Comparison of ENCODE assay signal across 8 cellular contexts in genomic region chr5:177478711-177479646, GRCh38. TPM values are rescaled to one million over a fixed set of nuclear protein-coding genes. Genes with fewer than 3 reads are reported as not detected.
DNase-seq lines count a peak whose midpoint lies in the region; ATAC-seq, FAIRE-seq and TF ChIP-seq lines count a peak whose summit lies in the region.

No MANE protein-coding gene starts in this region.

- H3K27me3 ChIP-seq in small intestine (ENCODE audit: control insufficient read depth in 2 of 2, insufficient read depth in 2 of 2, low read length in 2 of 2): no peaks in the 10 kb centered on the region
- no peaks in the 10 kb centered on the region for H3K27me3 ChIP-seq in SJCRH30

- intact Hi-C loops in activated T-helper 1 cell treated with anti-CD3 and anti-CD28 coated beads, Interleukin-12 subunit alpha, Interleukin-12 subunit beta, Interleukin-2, Interleukin-4 antibody, amounts not matched to agents 30 ng/mL and 10 ng/mL and 1 ng/mL, durations not matched to agents 14 hours and 24 hours and 36 hours (cut with micrococcal nuclease): loop anchor here (2.0 kb wide), 1 partner anchor 18 kb away; the partner anchor contains the start of gene PDLIM7
- intact Hi-C loops in left ventricle myocardium superior (cut with micrococcal nuclease): no loop called here

- H3K4me3 Mint-ChIP-seq in activated T-helper 1 cell treated with anti-CD3 and anti-CD28 coated beads, Interleukin-12 subunit alpha, Interleukin-12 subunit beta, Interleukin-2, Interleukin-4 antibody, amounts not matched to agents 30 ng/mL and 10 ng/mL and 1 ng/mL, durations not matched to agents 14 hours and 24 hours and 36 hours: no peak overlapping the region

- no peak for TF ChIP-seq CTCF in LNCaP clone FGC (IDR thresholded peaks at IDR 0.05; ENCODE audit: control insufficient read depth, extremely low read depth, insufficient read depth)

- DNase-seq in AG20443 (ENCODE audit: low spot score): peak; percentile 25
- peak; percentile 71 for DNase-seq in LNCaP clone FGC (ENCODE audit: low read depth)
- DNase-seq in activated T-helper 1 cell treated with anti-CD3 and anti-CD28 coated beads, Interleukin-12 subunit alpha, Interleukin-12 subunit beta, Interleukin-2, Interleukin-4 antibody, amounts not matched to agents 30 ng/mL and 10 ng/mL and 1 ng/mL, durations not matched to agents 14 hours and 24 hours and 36 hours (ENCODE audit: low spot score): no peak
- DNase-seq in left ventricle myocardium superior: peak; percentile 94
- DNase-seq in small intestine: no peak
- DNase-seq in mesenteric fat pad (ENCODE audit: low spot score): no peak
- no peak for DNase-seq in OCI-M2 (lab: John Stamatoyannopoulos, UW; ENCODE audit: unreplicated experiment)
- DNase-seq in SJCRH30: no peak

- H3K36me3 ChIP-seq in small intestine (ENCODE audit: control insufficient read depth in 2 of 2, insufficient read depth in 2 of 2, low read length in 2 of 2) (no peaks in the 10 kb centered on the region), SJCRH30 (peaks cover 18% of the 10 kb centered on the region)

- H3K4me1 ChIP-seq in small intestine (ENCODE audit: control insufficient read depth in 2 of 2, insufficient read depth in 1 of 2, low read depth in 1 of 2, low read length in 1 of 2) (no peaks in the 10 kb centered on the region), SJCRH30 (peaks cover 9% of the 10 kb centered on the region; the same call in 1 of the 2 replicates)

- 41 to 46% (median 44%) methylated on average over 18 of the region's 18 CpGs for WGBS in small intestine, 3 donors

- H3K27ac Mint-ChIP-seq in activated T-helper 1 cell treated with anti-CD3 and anti-CD28 coated beads, Interleukin-12 subunit alpha, Interleukin-12 subunit beta, Interleukin-2, Interleukin-4 antibody, amounts not matched to agents 30 ng/mL and 10 ng/mL and 1 ng/mL, durations not matched to agents 14 hours and 24 hours and 36 hours: peak overlapping the region; percentile 96

- peaks cover 10% of the 10 kb centered on the region for H3K27me3 Mint-ChIP-seq in activated T-helper 1 cell treated with anti-CD3 and anti-CD28 coated beads, Interleukin-12 subunit alpha, Interleukin-12 subunit beta, Interleukin-2, Interleukin-4 antibody, amounts not matched to agents 30 ng/mL and 10 ng/mL and 1 ng/mL, durations not matched to agents 14 hours and 24 hours and 36 hours (ENCODE audit: insufficient read depth)

- H3K4me1 Mint-ChIP-seq in activated T-helper 1 cell treated with anti-CD3 and anti-CD28 coated beads, Interleukin-12 subunit alpha, Interleukin-12 subunit beta, Interleukin-2, Interleukin-4 antibody, amounts not matched to agents 30 ng/mL and 10 ng/mL and 1 ng/mL, durations not matched to agents 14 hours and 24 hours and 36 hours (ENCODE audit: low read depth): peaks cover 47% of the 10 kb centered on the region

- H3K36me3 Mint-ChIP-seq in activated T-helper 1 cell treated with anti-CD3 and anti-CD28 coated beads, Interleukin-12 subunit alpha, Interleukin-12 subunit beta, Interleukin-2, Interleukin-4 antibody, amounts not matched to agents 30 ng/mL and 10 ng/mL and 1 ng/mL, durations not matched to agents 14 hours and 24 hours and 36 hours (ENCODE audit: low read depth): peaks cover 4% of the 10 kb centered on the region

- FAIRE-seq in small intestine (lab: Jason Lieb, UNC): no peak

- no peaks in the 10 kb centered on the region for H3K9me3 ChIP-seq in small intestine (ENCODE audit: control insufficient read depth, low read depth)
- H3K9me3 ChIP-seq in SJCRH30 (replicated peaks): no peaks in the 10 kb centered on the region

- ATAC-seq in left ventricle myocardium superior: peak; percentile 93

- H3K4me3 ChIP-seq in LNCaP clone FGC (ENCODE audit: low read depth, low read length) (no peak overlapping the region), small intestine (ENCODE audit: low read depth in 1 of 2, low read length in 2 of 2) (no peak overlapping the region), SJCRH30 (no peak overlapping the region)

- H3K9me3 Mint-ChIP-seq in activated T-helper 1 cell treated with anti-CD3 and anti-CD28 coated beads, Interleukin-12 subunit alpha, Interleukin-12 subunit beta, Interleukin-2, Interleukin-4 antibody, amounts not matched to agents 30 ng/mL and 10 ng/mL and 1 ng/mL, durations not matched to agents 14 hours and 24 hours and 36 hours: no peaks in the 10 kb centered on the region

- peak overlapping the region; percentile 16 to 29 for H3K27ac ChIP-seq in small intestine (ENCODE audit: low read depth in 1 of 2, low read length in 1 of 2)
- no peak overlapping the region for H3K27ac ChIP-seq in SJCRH30

RNA-seq across cellular contexts. Expression of gene DBN1, which starts 5.5 kb away (rescaled TPM):
- 13.1 and 14.4 TPM in 2 replicates for total RNA-seq in activated T-helper 1 cell treated with anti-CD3 and anti-CD28 coated beads, Interleukin-12 subunit alpha, Interleukin-12 subunit beta, Interleukin-2, Interleukin-4 antibody, amounts not matched to agents 30 ng/mL and 10 ng/mL and 1 ng/mL, durations not matched to agents 14 hours and 24 hours and 36 hours
- total RNA-seq in left ventricle myocardium superior: 22.4 TPM
- polyA plus RNA-seq in small intestine: 10 to 100 TPM in 1 of 3 donors, 1 to 10 TPM in 2; 1.6 to 32.0 (median 5.1) TPM
- 44.3 TPM for total RNA-seq in mesenteric fat pad
- 239 and 265 TPM in 2 replicates for total RNA-seq in SJCRH30 (2014; rRNA removed; shearing (Covaris generic))

RNA-seq across cellular contexts. Expression of gene PDLIM7, which starts 18.4 kb away (rescaled TPM):
- 49.2 and 49.9 TPM in 2 replicates for total RNA-seq in activated T-helper 1 cell treated with anti-CD3 and anti-CD28 coated beads, Interleukin-12 subunit alpha, Interleukin-12 subunit beta, Interleukin-2, Interleukin-4 antibody, amounts not matched to agents 30 ng/mL and 10 ng/mL and 1 ng/mL, durations not matched to agents 14 hours and 24 hours and 36 hours
- total RNA-seq in left ventricle myocardium superior (35.1 TPM), mesenteric fat pad (58.8 TPM)
- polyA plus RNA-seq in small intestine: 10 to 100 TPM in 1 of 3 donors, 1 to 10 TPM in 2; 3.8 to 44.4 (median 8.9) TPM
- total RNA-seq in SJCRH30 (2014; rRNA removed; shearing (Covaris generic)): 58.4 and 68.5 TPM in 2 replicates

RNA-seq across cellular contexts. Expression of gene DOK3, which starts 30.6 kb away (rescaled TPM):
- 3.7 and 5.0 TPM in 2 replicates for total RNA-seq in activated T-helper 1 cell treated with anti-CD3 and anti-CD28 coated beads, Interleukin-12 subunit alpha, Interleukin-12 subunit beta, Interleukin-2, Interleukin-4 antibody, amounts not matched to agents 30 ng/mL and 10 ng/mL and 1 ng/mL, durations not matched to agents 14 hours and 24 hours and 36 hours
- total RNA-seq in left ventricle myocardium superior: 3.4 TPM
- polyA plus RNA-seq in small intestine: 1 to 10 TPM; 3.1 to 6.0 (median 4.1) TPM
- 22.6 TPM for total RNA-seq in mesenteric fat pad
- total RNA-seq in SJCRH30 (2014; rRNA removed; shearing (Covaris generic)): 3.0 and 6.2 TPM in 2 replicates

RNA-seq across cellular contexts. Expression of gene PRR7, which starts 32.4 kb away (rescaled TPM):
- 10.3 and 11.2 TPM in 2 replicates for total RNA-seq in activated T-helper 1 cell treated with anti-CD3 and anti-CD28 coated beads, Interleukin-12 subunit alpha, Interleukin-12 subunit beta, Interleukin-2, Interleukin-4 antibody, amounts not matched to agents 30 ng/mL and 10 ng/mL and 1 ng/mL, durations not matched to agents 14 hours and 24 hours and 36 hours
- total RNA-seq in left ventricle myocardium superior (0.40 TPM), mesenteric fat pad (1.00 TPM)
- 1 to 10 TPM; 1.1 to 3.7 (median 3.0) TPM for polyA plus RNA-seq in small intestine
- 6.4 TPM in 2 replicates for total RNA-seq in SJCRH30 (2014; rRNA removed; shearing (Covaris generic))

RNA-seq across cellular contexts. Expression of gene DDX41, which starts 37.8 kb away (rescaled TPM):
- total RNA-seq in activated T-helper 1 cell treated with anti-CD3 and anti-CD28 coated beads, Interleukin-12 subunit alpha, Interleukin-12 subunit beta, Interleukin-2, Interleukin-4 antibody, amounts not matched to agents 30 ng/mL and 10 ng/mL and 1 ng/mL, durations not matched to agents 14 hours and 24 hours and 36 hours: 151 and 166 TPM in 2 replicates
- total RNA-seq in left ventricle myocardium superior (29.8 TPM), mesenteric fat pad (63.8 TPM)
- polyA plus RNA-seq in small intestine: 10 to 100 TPM; 81.9 to 93.0 (median 82.3) TPM
- 68.5 and 76.8 TPM in 2 replicates for total RNA-seq in SJCRH30 (2014; rRNA removed; shearing (Covaris generic))

Comparison
In these comparisons a context has a peak if more than half of its experiments do, and no peak if none do; other contexts are left out.
1. DNase-seq: peak in AG20443 (single experiment), LNCaP clone FGC (single experiment) and left ventricle myocardium superior (single experiment); none in activated T-helper 1 cell treated with anti-CD3 and anti-CD28 coated beads, Interleukin-12 subunit alpha, Interleukin-12 subunit beta, Interleukin-2, Interleukin-4 antibody, amounts not matched to agents 30 ng/mL and 10 ng/mL and 1 ng/mL, durations not matched to agents 14 hours and 24 hours and 36 hours (single experiment), small intestine (single experiment), mesenteric fat pad (single experiment), OCI-M2 (single experiment) and SJCRH30 (0 of 2).